Comparison of ENCODE assay signal across 16 cellular contexts in genomic region chr13:29523199-29523931, GRCh38.
A peak's percentile ranks its signal among the peaks of the same experiment; 100 is the strongest.
DNase-seq lines count a peak whose midpoint lies in the region; ATAC-seq and TF ChIP-seq lines count a peak whose summit lies in the region.
"Had no signal": no experiment of that assay in that cellular context is flagged by ENCODE, and none has a peak within 500 bp of the region (broad histone marks: within the 10 kb centered on the region; RNA-seq: fewer than 3 reads in every experiment).

No MANE protein-coding gene starts in this region.

- 96% methylated on average over 12 of the region's 23 CpGs; no CpG with 5 or more reads in 1 of the 2 experiments for WGBS in IMR-90 (ENCODE audit: extremely low coverage in 2 of 2, insufficient read length in 1 of 2), 2 experiments
- WGBS in right cardiac atrium, result 68% methylated on average over 23 of the region's 23 CpGs

- no peak overlapping the region for H2AFZ ChIP-seq in IMR-90 (replicated peaks; ENCODE audit: low read length, poor library complexity)

- H2BK20ac ChIP-seq in IMR-90 (ENCODE audit: low read depth, low read length), result no peak overlapping the region

- H4K91ac ChIP-seq in IMR-90 (ENCODE audit: insufficient read depth, low read depth, low read length), result no peak overlapping the region

- H2BK120ac ChIP-seq in IMR-90 (ENCODE audit: low read depth, low read length), result no peak overlapping the region

- peaks cover 53% of the 10 kb centered on the region for H3K36me3 ChIP-seq in IMR-90 (ENCODE audit: control insufficient read depth, insufficient read depth, low read length)
- H3K36me3 ChIP-seq: ovary had no signal

- H3K79me1 ChIP-seq in IMR-90 (ENCODE audit: low read depth in 1 of 2, low read length in 2 of 2), result peaks cover 33 to 62% of the 10 kb centered on the region in 2 experiments

- H3K4me1 ChIP-seq in IMR-90 (ENCODE audit: control insufficient read depth, insufficient read depth, low read length), result peaks cover 7% of the 10 kb centered on the region
- H3K4me1 ChIP-seq in right cardiac atrium (ENCODE audit: control insufficient read depth, insufficient read depth, low read length), result peaks cover 6% of the 10 kb centered on the region

- in situ Hi-C loops in IMR-90 (cut with MboI; ENCODE audit: low sequenced_read_pairs), result no loop called here

- H4K5ac ChIP-seq in IMR-90 (ENCODE audit: low read depth, low read length), result no peak overlapping the region

- H3K9me3 ChIP-seq in IMR-90 (ENCODE audit: control insufficient read depth, insufficient read depth, low read length), result no peaks in the 10 kb centered on the region
- H3K9me3 ChIP-seq in right cardiac atrium (ENCODE audit: control insufficient read depth, low read length), result no peaks in the 10 kb centered on the region
- H3K9me3 ChIP-seq: ovary had no signal

- H3K18ac ChIP-seq in IMR-90 (ENCODE audit: low read depth, low read length), result no peak overlapping the region

- H2AK9ac ChIP-seq in IMR-90 (replicated peaks; ENCODE audit: low read depth, low read length, poor library complexity), result peak overlapping the region; percentile 18

- CTCF ChIA-PET in IMR-90 (lab: Yijun Ruan, JAX), result no interaction called here

- no peak overlapping the region for H2BK15ac ChIP-seq in IMR-90 (ENCODE audit: low read depth, low read length)

- H3K27ac ChIP-seq in IMR-90 (ENCODE audit: insufficient read depth, low read length) (no peak overlapping the region), coronary artery (peak overlapping the region in 1 of 2 donors; percentile 84), right cardiac atrium (ENCODE audit: low read length) (peak overlapping the region; percentile 23)
- H3K27ac ChIP-seq: ovary had no signal

- no peak overlapping the region for H3K56ac ChIP-seq in IMR-90 (ENCODE audit: extremely low read depth, insufficient read depth, low read length)

- no peak overlapping the region for H4K8ac ChIP-seq in IMR-90 (ENCODE audit: low read depth in 2 of 2, low read length in 2 of 2)

- no peak overlapping the region for H3K23ac ChIP-seq in IMR-90 (ENCODE audit: low read depth, low read length)

- no peak for TF ChIP-seq CTCF in IMR-90 (conservative IDR thresholded peaks at IDR 0.05; ENCODE audit: low read depth, low read length)
- no peak for TF ChIP-seq CTCF in coronary artery (IDR thresholded peaks at IDR 0.05)

- peaks cover 6% of the 10 kb centered on the region; the same call in 1 of the 2 replicates for H4K20me1 ChIP-seq in IMR-90 (ENCODE audit: insufficient read depth, low read length)

- H3K14ac ChIP-seq in IMR-90 (replicated peaks; ENCODE audit: low read depth, low read length), result no peak overlapping the region

- TF ChIP-seq POLR2A in IMR-90 (IDR thresholded peaks at IDR 0.05; ENCODE audit: low read depth, low read length), result no peak

- ATAC-seq in IMR-90 (ENCODE audit: low read depth) (no peak), right cardiac atrium (peak; percentile 87 to 92), HG03439 (IDR thresholded peaks at IDR 0.05; ENCODE audit: unreplicated experiment) (no peak), GM19035 (IDR thresholded peaks at IDR 0.05; ENCODE audit: unreplicated experiment) (no peak)
- ATAC-seq: T-helper 17 cell had no signal

- DNase-seq in IMR-90 (no peak), coronary artery (ENCODE audit: low spot score) (peak; percentile 82), right cardiac atrium (peak; percentile 79 to 88 (median 85)), stromal cell of bone marrow (ENCODE audit: low read depth) (peak; percentile 86), SIG-M5 treated with dmso at 0.1 percent for 504 hours (lab: John Stamatoyannopoulos, UW; ENCODE audit: unreplicated experiment) (no peak), NCI-H748 treated with DMSO at 0.1 percent for 48 hours (lab: John Stamatoyannopoulos, UW) (no peak)
- DNase-seq: activated CD4-positive, alpha-beta T cell treated with anti-CD3 and anti-CD28 coated beads, Interleukin-2, amount 10 ng/mL, durations not matched to agents 24 days and 14 days; C1 segment of cervical spinal cord; DND-41; mesendoderm; NCI-H1694; NCI-H510A; T-helper 17 cell had no signal

- no TSS peak for BruUV-seq in IMR-90 (replicated peaks; lab: Mats Ljungman, UMichigan)

- H3K4me3 ChIP-seq in IMR-90 (ENCODE audit: insufficient read depth, low read depth, low read length) (no peak overlapping the region), coronary artery (peak overlapping the region; percentile 36), right cardiac atrium (ENCODE audit: low read length) (no peak overlapping the region)
- H3K4me3 ChIP-seq: ovary had no signal

- no peak for TF ChIP-seq RAD21 in IMR-90 (IDR thresholded peaks at IDR 0.05; ENCODE audit: low read length)

- POLR2A ChIA-PET in IMR-90 (lab: Charles Lee; ENCODE audit: unreplicated experiment), result no interaction called here

- no peak overlapping the region for H2BK5ac ChIP-seq in IMR-90 (ENCODE audit: low read depth, low read length, poor library complexity, severe bottlenecking)

- H2AK5ac ChIP-seq in IMR-90 (ENCODE audit: low read depth, low read length), result no peak overlapping the region

- H3K4ac ChIP-seq in IMR-90 (ENCODE audit: low read depth, low read length), result no peak overlapping the region

- intact Hi-C loops in IMR-90 (cut with micrococcal nuclease), result loop anchor here (5.0 kb wide), 1 partner anchor 69 kb away; no protein-coding TSS in a partner anchor
- intact Hi-C loops in right cardiac atrium (cut with DNase I), result loop anchor here in 2 of 4 donors (10.0 kb wide), 2 partner anchors 71 to 181 kb away; partner anchors contain the start of gene SLC7A1 (in 1 of the 2)

- peaks cover 14% of the 10 kb centered on the region for H3K9me1 ChIP-seq in IMR-90 (ENCODE audit: insufficient read depth, low read length)

- H3K27me3 ChIP-seq in IMR-90 (ENCODE audit: control insufficient read depth, insufficient read depth, low read length) (no peaks in the 10 kb centered on the region), right cardiac atrium (ENCODE audit: control insufficient read depth, insufficient read depth) (no peaks in the 10 kb centered on the region)
- H3K27me3 ChIP-seq: ovary had no signal

- dilution Hi-C loops in IMR-90 (cut with HindIII; ENCODE audit: low sequenced_read_pairs, unreplicated experiment), result no loop called here

- H3K9ac ChIP-seq in IMR-90 (ENCODE audit: low read depth, low read length), result no peak overlapping the region

- no peak overlapping the region for H3K4me2 ChIP-seq in IMR-90 (ENCODE audit: low read depth, low read length)

TF ChIP-seq in IMR-90, 13 proteins besides CTCF, POLR2A, EP300 and RAD21:
- no peak for TF ChIP-seq ELK1 (IDR thresholded peaks at IDR 0.05; ENCODE audit: borderline replicate concordance, low read depth, low read length)

Comparison
In these comparisons a context has a peak if more than half of its experiments do, and no peak if none do; other contexts are left out.
1. ATAC-seq: peak in right cardiac atrium (2 of 2); none in IMR-90 (single experiment), HG03439 (single experiment) and GM19035 (single experiment).
2. DNase-seq: peak in coronary artery (single experiment), right cardiac atrium (3 of 3) and stromal cell of bone marrow (single experiment); none in IMR-90 (single experiment), SIG-M5 treated with dmso at 0.1 percent for 504 hours (single experiment) and NCI-H748 treated with DMSO at 0.1 percent for 48 hours (single experiment).